In the genomic region with DNA sequence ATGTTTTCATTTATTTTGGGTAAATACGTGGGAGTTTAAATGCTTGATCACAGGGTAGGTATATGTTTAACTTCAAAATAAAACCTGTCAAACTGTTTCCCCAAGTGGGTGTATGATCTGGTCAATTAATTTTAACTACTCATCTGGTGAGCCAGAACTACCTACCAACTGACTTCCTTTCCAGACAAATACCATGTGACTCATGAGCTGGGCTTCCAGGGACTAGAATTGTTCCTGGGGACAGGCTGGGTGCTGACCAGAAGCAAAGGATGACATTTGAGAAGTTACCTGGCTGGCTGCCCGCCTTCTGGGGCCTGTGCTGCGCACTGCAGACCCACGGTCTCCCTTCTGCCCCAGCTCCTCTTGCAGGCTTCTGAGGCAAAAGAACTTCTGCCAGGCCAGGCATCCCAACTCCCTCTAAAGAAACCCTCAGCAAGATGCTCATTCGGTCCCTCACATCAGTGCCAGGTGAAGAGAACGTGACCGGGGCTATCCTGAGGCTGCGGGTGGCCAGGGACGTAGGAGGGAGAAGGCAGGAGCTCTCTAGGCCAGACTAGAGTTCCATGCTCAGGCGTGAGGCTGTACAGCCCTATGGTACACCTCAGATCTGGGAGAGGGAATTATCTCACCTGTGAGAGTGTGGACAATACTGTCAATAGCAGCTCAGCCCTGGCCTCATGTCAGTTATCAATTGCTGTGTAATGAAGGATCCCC, we compare ENCODE assay signal across 13 cellular contexts.
DNase-seq lines count a peak whose midpoint lies in the region; ATAC-seq and TF ChIP-seq lines count a peak whose summit lies in the region.
"Had no signal": no experiment of that assay in that cellular context is flagged by ENCODE, and none has a peak within 500 bp of the region (broad histone marks: within the 10 kb centered on the region; RNA-seq: fewer than 3 reads in every experiment).

No MANE protein-coding gene starts in this region.

- peaks cover 0 to 11% (median 9%) of the 10 kb centered on the region in 4 donors for H3K4me1 Mint-ChIP-seq in CD4-positive, CD25-positive, alpha-beta regulatory T cell
- H3K4me1 Mint-ChIP-seq in activated CD4-positive, alpha-beta T cell treated with anti-CD3 and anti-CD28 coated beads, Interleukin-2, amount 10 ng/mL, durations not matched to agents 24 days and 14 days, result peaks cover 19% of the 10 kb centered on the region
- peaks cover 13% of the 10 kb centered on the region for H3K4me1 Mint-ChIP-seq in activated CD4-positive, alpha-beta T cell treated with anti-CD3 and anti-CD28 coated beads for 36 hours

- H3K9me3 Mint-ChIP-seq in CD4-positive, CD25-positive, alpha-beta regulatory T cell, result no peaks in the 10 kb centered on the region
- H3K9me3 Mint-ChIP-seq in activated CD4-positive, alpha-beta T cell treated with anti-CD3 and anti-CD28 coated beads, Interleukin-2, amount 10 ng/mL, durations not matched to agents 24 days and 14 days, result no peaks in the 10 kb centered on the region
- H3K9me3 Mint-ChIP-seq in activated CD4-positive, alpha-beta T cell treated with anti-CD3 and anti-CD28 coated beads for 36 hours (ENCODE audit: low read depth), result no peaks in the 10 kb centered on the region
- H3K9me3 Mint-ChIP-seq: CD4-positive, alpha-beta memory T cell had no signal

- H3K27ac Mint-ChIP-seq in CD4-positive, CD25-positive, alpha-beta regulatory T cell, result peak overlapping the region in 2 of 3 donors; percentile 2 to 17
- no peak overlapping the region for H3K27ac Mint-ChIP-seq in activated CD4-positive, alpha-beta T cell treated with anti-CD3 and anti-CD28 coated beads, Interleukin-2, amount 10 ng/mL, durations not matched to agents 24 days and 14 days
- no peak overlapping the region for H3K27ac Mint-ChIP-seq in activated CD4-positive, alpha-beta T cell treated with anti-CD3 and anti-CD28 coated beads for 36 hours

- in situ Hi-C loops in astrocyte of the spinal cord (cut with HindIII; ENCODE audit: low sequenced_read_pairs), result no loop called here

- CTCF ChIA-PET in activated CD4-positive, alpha-beta T cell treated with anti-CD3 and anti-CD28 coated beads for 36 hours (lab: Charles Lee), result interaction anchor here (0.5 to 4.6 kb wide), 10 partner anchors 14 to 627 kb away, joined by 3 to 26 read pairs (median 3); no protein-coding TSS in a partner anchor

- intact Hi-C loops in activated CD4-positive, alpha-beta T cell treated with anti-CD3 and anti-CD28 coated beads, Interleukin-2, amount 10 ng/mL, durations not matched to agents 24 days and 14 days (cut with micrococcal nuclease), result loop anchor here (5.0 kb wide), 1 partner anchor 156 kb away; no protein-coding TSS in a partner anchor
- intact Hi-C loops in activated CD4-positive, alpha-beta T cell treated with anti-CD3 and anti-CD28 coated beads for 36 hours (cut with DNase I, micrococcal nuclease), result loop anchor here in 1 of 2 experiments (5.0 kb wide), 2 partner anchors 101 to 166 kb away; no protein-coding TSS in a partner anchor

- no peaks in the 10 kb centered on the region for H3K27me3 ChIP-seq in CD4-positive, CD25-positive, alpha-beta regulatory T cell (ENCODE audit: control insufficient read depth, insufficient read depth, low read length)
- no peaks in the 10 kb centered on the region for H3K27me3 ChIP-seq in MG63
- H3K27me3 ChIP-seq: left lung, Peyer's patch had no signal

- H3K4me1 ChIP-seq in CD4-positive, CD25-positive, alpha-beta regulatory T cell (ENCODE audit: control insufficient read depth, insufficient read depth, low read length, poor library complexity, severe bottlenecking), result no peaks in the 10 kb centered on the region
- H3K4me1 ChIP-seq: Peyer's patch had no signal

- no peak overlapping the region for H3K27ac ChIP-seq in CD4-positive, CD25-positive, alpha-beta regulatory T cell (ENCODE audit: insufficient read depth, low read length, poor library complexity, severe bottlenecking)
- H3K27ac ChIP-seq: left lung, Peyer's patch had no signal

- no peaks in the 10 kb centered on the region for H3K36me3 Mint-ChIP-seq in CD4-positive, CD25-positive, alpha-beta regulatory T cell
- H3K36me3 Mint-ChIP-seq in activated CD4-positive, alpha-beta T cell treated with anti-CD3 and anti-CD28 coated beads, Interleukin-2, amount 10 ng/mL, durations not matched to agents 24 days and 14 days (ENCODE audit: low read depth), result no peaks in the 10 kb centered on the region
- no peaks in the 10 kb centered on the region for H3K36me3 Mint-ChIP-seq in activated CD4-positive, alpha-beta T cell treated with anti-CD3 and anti-CD28 coated beads for 36 hours (ENCODE audit: low read depth)
- H3K36me3 Mint-ChIP-seq: CD4-positive, alpha-beta memory T cell had no signal

- H3K4me3 ChIP-seq in CD4-positive, CD25-positive, alpha-beta regulatory T cell (ENCODE audit: low read depth, low read length), result no peak overlapping the region
- no peak overlapping the region for H3K4me3 ChIP-seq in MG63
- H3K4me3 ChIP-seq in astrocyte of the spinal cord (ENCODE audit: low read depth, low read length), result no peak overlapping the region
- H3K4me3 ChIP-seq: left lung, Peyer's patch had no signal

- POLR2A ChIA-PET in activated CD4-positive, alpha-beta T cell treated with anti-CD3 and anti-CD28 coated beads for 36 hours (lab: Charles Lee), result interaction anchor here (0.6 kb wide), 1 partner anchor 1661 kb away, joined by 5 read pairs; no protein-coding TSS in a partner anchor

- no peak overlapping the region for H3K4me3 Mint-ChIP-seq in CD4-positive, CD25-positive, alpha-beta regulatory T cell
- no peak overlapping the region for H3K4me3 Mint-ChIP-seq in activated CD4-positive, alpha-beta T cell treated with anti-CD3 and anti-CD28 coated beads, Interleukin-2, amount 10 ng/mL, durations not matched to agents 24 days and 14 days
- no peak overlapping the region for H3K4me3 Mint-ChIP-seq in activated CD4-positive, alpha-beta T cell treated with anti-CD3 and anti-CD28 coated beads for 36 hours
- H3K4me3 Mint-ChIP-seq: CD4-positive, alpha-beta memory T cell had no signal

- TF ChIP-seq CTCF in astrocyte of the spinal cord (IDR thresholded peaks at IDR 0.05; ENCODE audit: low read depth, low read length), result no peak

- ATAC-seq in CD4-positive, CD25-positive, alpha-beta regulatory T cell (ENCODE audit: low read depth in 2 of 2), result no peak
- no peak for ATAC-seq in left lobe of liver
- no peak for ATAC-seq in activated CD4-positive, alpha-beta T cell treated with anti-CD3 and anti-CD28 coated beads for 36 hours
- ATAC-seq: left lung had no signal

- DNase-seq in CD4-positive, CD25-positive, alpha-beta regulatory T cell, result no peak
- peak; percentile 52 for DNase-seq in MG63
- DNase-seq in astrocyte of the spinal cord (ENCODE audit: low read depth, low spot score), result peak; percentile 50
- peak; percentile 69 for DNase-seq in islet precursor cell
- no peak for DNase-seq in left lobe of liver (ENCODE audit: low spot score)
- no peak for DNase-seq in activated CD4-positive, alpha-beta T cell treated with anti-CD3 and anti-CD28 coated beads, Interleukin-2, amount 10 ng/mL, durations not matched to agents 24 days and 14 days
- no peak for DNase-seq in activated effector memory CD4-positive, alpha-beta T cell treated with anti-CD3 and anti-CD28 coated beads, Interleukin-2, amount 50 U/mL, for 16 hours
- no peak for DNase-seq in activated CD4-positive, alpha-beta T cell treated with anti-CD3 and anti-CD28 coated beads for 36 hours
- DNase-seq: activated naive CD4-positive, alpha-beta T cell treated with Interleukin-2 at 50 U/mL for 16 hours; CD4-positive, alpha-beta memory T cell; effector memory CD4-positive, alpha-beta T cell; Peyer's patch had no signal

- no peaks in the 10 kb centered on the region for H3K36me3 ChIP-seq in CD4-positive, CD25-positive, alpha-beta regulatory T cell (ENCODE audit: control insufficient read depth, insufficient read depth, low read length)
- no peaks in the 10 kb centered on the region for H3K36me3 ChIP-seq in MG63
- H3K36me3 ChIP-seq: left lung, Peyer's patch had no signal

- peaks cover 4% of the 10 kb centered on the region for H3K27me3 Mint-ChIP-seq in CD4-positive, CD25-positive, alpha-beta regulatory T cell
- peaks cover 4% of the 10 kb centered on the region for H3K27me3 Mint-ChIP-seq in activated CD4-positive, alpha-beta T cell treated with anti-CD3 and anti-CD28 coated beads, Interleukin-2, amount 10 ng/mL, durations not matched to agents 24 days and 14 days
- H3K27me3 Mint-ChIP-seq in activated CD4-positive, alpha-beta T cell treated with anti-CD3 and anti-CD28 coated beads for 36 hours, result no peaks in the 10 kb centered on the region

- no peaks in the 10 kb centered on the region for H3K9me3 ChIP-seq in CD4-positive, CD25-positive, alpha-beta regulatory T cell (ENCODE audit: control insufficient read depth in 2 of 2, low read length in 2 of 2)
- H3K9me3 ChIP-seq in MG63, result no peaks in the 10 kb centered on the region
- H3K9me3 ChIP-seq: left lung, Peyer's patch had no signal

Comparison
In these comparisons a context has a peak if more than half of its experiments do, and no peak if none do; other contexts are left out.
1. DNase-seq: peak in MG63 (single experiment), astrocyte of the spinal cord (single experiment) and islet precursor cell (single experiment); none in CD4-positive, CD25-positive, alpha-beta regulatory T cell (0 of 3), left lobe of liver (single experiment), activated CD4-positive, alpha-beta T cell treated with anti-CD3 and anti-CD28 coated beads, Interleukin-2, amount 10 ng/mL, durations not matched to agents 24 days and 14 days (single experiment), activated effector memory CD4-positive, alpha-beta T cell treated with anti-CD3 and anti-CD28 coated beads, Interleukin-2, amount 50 U/mL, for 16 hours (single experiment) and activated CD4-positive, alpha-beta T cell treated with anti-CD3 and anti-CD28 coated beads for 36 hours (single experiment).
2. H3K27ac Mint-ChIP-seq: peak in CD4-positive, CD25-positive, alpha-beta regulatory T cell (2 of 3); none in activated CD4-positive, alpha-beta T cell treated with anti-CD3 and anti-CD28 coated beads, Interleukin-2, amount 10 ng/mL, durations not matched to agents 24 days and 14 days (single experiment) and activated CD4-positive, alpha-beta T cell treated with anti-CD3 and anti-CD28 coated beads for 36 hours (single experiment).